Comparison of ENCODE assay signal across 1 cellular context in the genomic region with DNA sequence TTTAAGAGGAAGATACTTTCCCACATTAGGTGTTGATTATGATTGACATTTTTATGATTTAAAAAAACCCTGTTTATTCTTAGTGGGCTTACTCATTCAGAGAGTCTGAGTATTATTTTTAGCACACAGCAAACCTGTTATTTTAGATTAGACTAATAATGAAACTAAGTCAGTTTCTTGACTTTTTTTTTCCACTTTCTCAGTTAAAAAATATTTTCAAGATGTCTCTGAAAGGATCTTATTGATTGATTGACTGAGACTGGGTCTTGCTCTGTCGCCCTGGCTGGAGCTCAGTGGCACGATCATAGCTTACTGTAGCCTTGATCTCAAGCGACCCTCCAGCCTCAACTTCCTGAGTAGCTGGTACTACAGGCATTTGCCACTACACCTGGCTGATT.
TF ChIP-seq lines count a peak whose summit lies in the region.

No MANE protein-coding gene starts in this region.

TF ChIP-seq in GM12878, 131 proteins besides CTCF, POLR2A, EP300 and RAD21 (continued from another document):
- TF ChIP-seq, protein P1, sequence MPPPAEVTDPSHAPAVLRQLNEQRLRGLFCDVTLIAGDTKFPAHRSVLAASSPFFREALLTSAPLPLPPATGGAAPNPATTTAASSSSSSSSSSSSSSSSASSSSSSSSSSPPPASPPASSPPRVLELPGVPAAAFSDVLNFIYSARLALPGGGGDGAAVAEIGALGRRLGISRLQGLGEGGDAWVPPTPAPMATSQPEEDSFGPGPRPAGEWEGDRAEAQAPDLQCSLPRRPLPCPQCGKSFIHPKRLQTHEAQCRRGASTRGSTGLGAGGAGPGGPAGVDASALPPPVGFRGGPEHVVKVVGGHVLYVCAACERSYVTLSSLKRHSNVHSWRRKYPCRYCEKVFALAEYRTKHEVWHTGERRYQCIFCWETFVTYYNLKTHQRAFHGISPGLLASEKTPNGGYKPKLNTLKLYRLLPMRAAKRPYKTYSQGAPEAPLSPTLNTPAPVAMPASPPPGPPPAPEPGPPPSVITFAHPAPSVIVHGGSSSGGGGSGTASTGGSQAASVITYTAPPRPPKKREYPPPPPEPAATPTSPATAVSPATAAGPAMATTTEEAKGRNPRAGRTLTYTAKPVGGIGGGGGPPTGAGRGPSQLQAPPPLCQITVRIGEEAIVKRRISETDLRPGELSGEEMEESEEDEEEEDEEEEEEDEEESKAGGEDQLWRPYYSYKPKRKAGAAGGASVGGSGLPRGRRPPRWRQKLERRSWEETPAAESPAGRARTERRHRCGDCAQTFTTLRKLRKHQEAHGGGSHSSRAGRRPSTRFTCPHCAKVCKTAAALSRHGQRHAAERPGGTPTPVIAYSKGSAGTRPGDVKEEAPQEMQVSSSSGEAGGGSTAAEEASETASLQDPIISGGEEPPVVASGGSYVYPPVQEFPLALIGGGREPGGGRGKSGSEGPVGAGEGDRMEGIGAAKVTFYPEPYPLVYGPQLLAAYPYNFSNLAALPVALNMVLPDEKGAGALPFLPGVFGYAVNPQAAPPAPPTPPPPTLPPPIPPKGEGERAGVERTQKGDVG (CRISPR knock-in tag; IDR thresholded peaks at IDR 0.05) = no peak
- no peak for TF ChIP-seq RCOR1 (conservative IDR thresholded peaks at IDR 0.05; ENCODE audit: low read depth, low read length)
- no peak for TF ChIP-seq EED (IDR thresholded peaks at IDR 0.05; ENCODE audit: low read depth)
- peak; percentile 98 for TF ChIP-seq ZBED1 (IDR thresholded peaks at IDR 0.05; ENCODE audit: borderline replicate concordance)
- TF ChIP-seq CBX5 (IDR thresholded peaks at IDR 0.05; ENCODE audit: low read depth) = peak; percentile 23; the same call in 1 of the 2 replicates
- TF ChIP-seq PML (IDR thresholded peaks at IDR 0.05; ENCODE audit: low read length) = peak; percentile 88
- TF ChIP-seq JUND (IDR thresholded peaks at IDR 0.05; ENCODE audit: low read depth, low read length) = peak; percentile 97
- peak; percentile 97 for TF ChIP-seq ZNF384 (IDR thresholded peaks at IDR 0.05; ENCODE audit: borderline replicate concordance, low read depth, low read length)
- peak; percentile 83 for TF ChIP-seq RUNX3 (IDR thresholded peaks at IDR 0.05; ENCODE audit: low read length)
- TF ChIP-seq NRF1 (conservative IDR thresholded peaks at IDR 0.05; ENCODE audit: low read depth, low read length) = no peak
- TF ChIP-seq HDAC6 (IDR thresholded peaks at IDR 0.05; ENCODE audit: unreplicated experiment) = no peak
- TF ChIP-seq NFXL1 (IDR thresholded peaks at IDR 0.05; ENCODE audit: borderline replicate concordance) = no peak
- TF ChIP-seq EZH2 (IDR thresholded peaks at IDR 0.05; ENCODE audit: borderline replicate concordance, control insufficient read depth, low read depth, low read length) = no peak
- peak; percentile 95 for TF ChIP-seq DPF2 (IDR thresholded peaks at IDR 0.05)
- TF ChIP-seq, protein P2, sequence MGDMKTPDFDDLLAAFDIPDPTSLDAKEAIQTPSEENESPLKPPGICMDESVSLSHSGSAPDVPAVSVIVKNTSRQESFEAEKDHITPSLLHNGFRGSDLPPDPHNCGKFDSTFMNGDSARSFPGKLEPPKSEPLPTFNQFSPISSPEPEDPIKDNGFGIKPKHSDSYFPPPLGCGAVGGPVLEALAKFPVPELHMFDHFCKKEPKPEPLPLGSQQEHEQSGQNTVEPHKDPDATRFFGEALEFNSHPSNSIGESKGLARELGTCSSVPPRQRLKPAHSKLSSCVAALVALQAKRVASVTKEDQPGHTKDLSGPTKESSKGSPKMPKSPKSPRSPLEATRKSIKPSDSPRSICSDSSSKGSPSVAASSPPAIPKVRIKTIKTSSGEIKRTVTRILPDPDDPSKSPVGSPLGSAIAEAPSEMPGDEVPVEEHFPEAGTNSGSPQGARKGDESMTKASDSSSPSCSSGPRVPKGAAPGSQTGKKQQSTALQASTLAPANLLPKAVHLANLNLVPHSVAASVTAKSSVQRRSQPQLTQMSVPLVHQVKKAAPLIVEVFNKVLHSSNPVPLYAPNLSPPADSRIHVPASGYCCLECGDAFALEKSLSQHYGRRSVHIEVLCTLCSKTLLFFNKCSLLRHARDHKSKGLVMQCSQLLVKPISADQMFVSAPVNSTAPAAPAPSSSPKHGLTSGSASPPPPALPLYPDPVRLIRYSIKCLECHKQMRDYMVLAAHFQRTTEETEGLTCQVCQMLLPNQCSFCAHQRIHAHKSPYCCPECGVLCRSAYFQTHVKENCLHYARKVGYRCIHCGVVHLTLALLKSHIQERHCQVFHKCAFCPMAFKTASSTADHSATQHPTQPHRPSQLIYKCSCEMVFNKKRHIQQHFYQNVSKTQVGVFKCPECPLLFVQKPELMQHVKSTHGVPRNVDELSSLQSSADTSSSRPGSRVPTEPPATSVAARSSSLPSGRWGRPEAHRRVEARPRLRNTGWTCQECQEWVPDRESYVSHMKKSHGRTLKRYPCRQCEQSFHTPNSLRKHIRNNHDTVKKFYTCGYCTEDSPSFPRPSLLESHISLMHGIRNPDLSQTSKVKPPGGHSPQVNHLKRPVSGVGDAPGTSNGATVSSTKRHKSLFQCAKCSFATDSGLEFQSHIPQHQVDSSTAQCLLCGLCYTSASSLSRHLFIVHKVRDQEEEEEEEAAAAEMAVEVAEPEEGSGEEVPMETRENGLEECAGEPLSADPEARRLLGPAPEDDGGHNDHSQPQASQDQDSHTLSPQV (IDR thresholded peaks at IDR 0.05) = peak; percentile 90
- no peak for TF ChIP-seq SRF (IDR thresholded peaks at IDR 0.05; ENCODE audit: low read depth in 2 of 2, low read length in 2 of 2)
- peak; percentile 90 to 92 for TF ChIP-seq IKZF2 (IDR thresholded peaks at IDR 0.05)
- TF ChIP-seq BCL11A (IDR thresholded peaks at IDR 0.05; ENCODE audit: low read depth, low read length) = peak; percentile 92; the same call in 1 of the 2 replicates
TF ChIP-seq in GM12878: peak in this region for 57.
